ENCODE assay signal across 12 cellular contexts in genomic region chr21:15742052-15742451, GRCh38. TPM values are rescaled to one million over a fixed set of nuclear protein-coding genes. Genes with fewer than 3 reads are reported as not detected.
DNase-seq lines count a peak whose midpoint lies in the region; ATAC-seq, FAIRE-seq and TF ChIP-seq lines count a peak whose summit lies in the region.
"Had no signal": no experiment of that assay in that cellular context is flagged by ENCODE, and none has a peak within 500 bp of the region (broad histone marks: within the 10 kb centered on the region; RNA-seq: fewer than 3 reads in every experiment).

No MANE protein-coding gene starts in this region.

- H3K27ac ChIP-seq in keratinocyte (ENCODE audit: control insufficient read depth, insufficient read depth, low read length) (no peak overlapping the region), brain microvascular endothelial cell (no peak overlapping the region)

- H3K9me3 Mint-ChIP-seq in CD14-positive monocyte (no peaks in the 10 kb centered on the region), WTC11 (peaks cover 13% of the 10 kb centered on the region)

- no peaks in the 10 kb centered on the region for H3K9me3 ChIP-seq in keratinocyte (ENCODE audit: control insufficient read depth, low read depth, low read length)

- CTCF ChIA-PET in WTC11 (lab: Charles Lee): no interaction called here

- intact Hi-C loops in CD14-positive monocyte (cut with micrococcal nuclease): no loop called here

- H3K36me3 ChIP-seq in keratinocyte (ENCODE audit: control insufficient read depth in 2 of 2, extremely low read depth in 1 of 2, insufficient read depth in 2 of 2, low read length in 2 of 2) (peaks cover 0 to 1% of the 10 kb centered on the region in 2 experiments), brain microvascular endothelial cell (replicated peaks) (no peaks in the 10 kb centered on the region)

- FAIRE-seq in keratinocyte (lab: Jason Lieb, UNC): peak; percentile 5

- TF ChIP-seq CTCF in CD14-positive monocyte (IDR thresholded peaks at IDR 0.05): no peak
- no peak for TF ChIP-seq CTCF in WTC11 (IDR thresholded peaks at IDR 0.05)
- TF ChIP-seq CTCF in keratinocyte (optimal IDR thresholded peaks at IDR 0.05 in 1 of 3, IDR thresholded peaks at IDR 0.05 in 1 of 3, conservative IDR thresholded peaks at IDR 0.05 in 1 of 3; ENCODE audit: extremely low read depth in 1 of 3, insufficient read depth in 2 of 3, low read length in 3 of 3): no peak
- no peak for TF ChIP-seq CTCF in brain microvascular endothelial cell (IDR thresholded peaks at IDR 0.05; ENCODE audit: low read depth, low read length, missing control alignments)

- H3K4me2 ChIP-seq in keratinocyte (ENCODE audit: control insufficient read depth, extremely low read depth, insufficient read depth, low read depth, low read length): no peak overlapping the region

- H2AFZ ChIP-seq in keratinocyte (ENCODE audit: control insufficient read depth, low read length): no peak overlapping the region

- in situ Hi-C loops in brain microvascular endothelial cell (cut with HindIII; ENCODE audit: low pct_ligation_motif_present, low sequenced_read_pairs): no loop called here
- in situ Hi-C loops in G401 (cut with HindIII; ENCODE audit: low sequenced_read_pairs): no loop called here

- H3K4me3 ChIP-seq in keratinocyte (ENCODE audit: control insufficient read depth in 2 of 3, extremely low read depth in 1 of 3, insufficient read depth in 2 of 3, low read depth in 1 of 3, low read length in 3 of 3) (no peak overlapping the region), brain microvascular endothelial cell (ENCODE audit: low read depth, low read length) (no peak overlapping the region)

- H3K27ac Mint-ChIP-seq in CD14-positive monocyte: peak overlapping the region; percentile 52 to 88 (median 85)
- peak overlapping the region; percentile 52 for H3K27ac Mint-ChIP-seq in WTC11

- H3K4me1 Mint-ChIP-seq in CD14-positive monocyte (peaks cover 65% of the 10 kb centered on the region), WTC11 (peaks cover 83% of the 10 kb centered on the region)

- H3K79me2 ChIP-seq in keratinocyte (ENCODE audit: control insufficient read depth, insufficient read depth, low read length): peaks cover 85% of the 10 kb centered on the region

- peaks cover 10% of the 10 kb centered on the region for H3K9me1 ChIP-seq in keratinocyte (ENCODE audit: control insufficient read depth, extremely low read depth, insufficient read depth, low read length)

- H3K4me3 Mint-ChIP-seq in CD14-positive monocyte: no peak overlapping the region
- H3K4me3 Mint-ChIP-seq in WTC11: no peak overlapping the region

- H3K4me1 ChIP-seq in keratinocyte (ENCODE audit: control insufficient read depth, extremely low read depth, insufficient read depth, low read length): peaks cover 20% of the 10 kb centered on the region

- H3K36me3 Mint-ChIP-seq in CD14-positive monocyte (peaks cover 15 to 30% of the 10 kb centered on the region in 2 donors), WTC11 (peaks cover 10% of the 10 kb centered on the region)

- peaks cover 0 to 2% (median 0%) of the 10 kb centered on the region in 3 donors for H3K27me3 Mint-ChIP-seq in CD14-positive monocyte (ENCODE audit: low read depth in 3 of 3)
- no peaks in the 10 kb centered on the region for H3K27me3 Mint-ChIP-seq in WTC11 (ENCODE audit: low read depth)

- 0 out of 2 replicates have a peak, but pooled peaks have one; percentile 11 for ATAC-seq in WTC11

- H3K27me3 ChIP-seq in keratinocyte (ENCODE audit: control insufficient read depth, extremely low read depth, insufficient read depth, low read length) (no peaks in the 10 kb centered on the region), brain microvascular endothelial cell (replicated peaks) (no peaks in the 10 kb centered on the region)

- no peak overlapping the region for H3K9ac ChIP-seq in keratinocyte (ENCODE audit: control insufficient read depth, extremely low read depth, insufficient read depth, low read length)

- H4K20me1 ChIP-seq in keratinocyte (ENCODE audit: control insufficient read depth, extremely low read depth, insufficient read depth, low read length): peaks cover 21% of the 10 kb centered on the region

- DNase-seq in CD14-positive monocyte (ENCODE audit: low spot score) (no peak), HuH-7 (ENCODE audit: low spot score) (peak; percentile 45), WTC11 (ENCODE audit: low spot score) (no peak), keratinocyte (ENCODE audit: low read depth, low spot score) (no peak), hippocampal formation (lab: John Stamatoyannopoulos, UW) (no peak), brain microvascular endothelial cell (no peak), G401 (ENCODE audit: low spot score) (no peak)
- DNase-seq in stimulated activated CD4-positive, alpha-beta T cell treated with anti-CD3 and anti-CD28 coated beads, Interleukin-2, amount 100 ng/mL, for 24 hours: no peak
- DNase-seq: amniotic stem cell; effector CD4-positive, alpha-beta T cell; stimulated activated naive CD4-positive, alpha-beta T cell treated with Interleukin-2 at 50 U/mL for 16 hours; T-helper 1 cell had no signal

- POLR2A ChIA-PET in WTC11 (lab: Charles Lee): interaction anchor here (0.6 kb wide), 1 partner anchor 9 kb away, joined by 3 read pairs; no protein-coding TSS in a partner anchor

- dilution Hi-C loops in keratinocyte (cut with MboI; ENCODE audit: extremely low pct_ligation_motif_present, low sequenced_read_pairs): no loop called here

TF ChIP-seq in WTC11, 78 proteins besides CTCF, POLR2A, EP300 and RAD21 (continues in another document):
- TF ChIP-seq ZNF512 (CRISPR knock-in tag; IDR thresholded peaks at IDR 0.05; ENCODE audit: borderline replicate concordance) (no peak), PRDM15 (CRISPR knock-in tag; IDR thresholded peaks at IDR 0.05) (no peak), GRHL2 (CRISPR knock-in tag; IDR thresholded peaks at IDR 0.05; ENCODE audit: insufficient replicate concordance, severe bottlenecking) (no peak), NFYB (CRISPR knock-in tag; conservative IDR thresholded peaks at IDR 0.05; ENCODE audit: low read depth) (no peak), ERG (CRISPR knock-in tag; IDR thresholded peaks at IDR 0.05) (no peak), ZNF232 (CRISPR knock-in tag; IDR thresholded peaks at IDR 0.05) (no peak), KAT7 (CRISPR knock-in tag; IDR thresholded peaks at IDR 0.05; ENCODE audit: borderline replicate concordance) (no peak)

RNA-seq across cellular contexts. Expression of gene USP25, which starts 12.3 kb away (rescaled TPM):
- polyA plus RNA-seq in CD14-positive monocyte (1 to 10 TPM; 7.2 to 9.6 TPM), keratinocyte (14.4 to 17.8 TPM (median 16.0 TPM) in 3 replicates)
- total RNA-seq in WTC11 (2021): 36.7 to 42.0 TPM (median 37.7 TPM) in 3 replicates
- 22.7 TPM for polyA plus RNA-seq in keratinocyte (2011; ENCODE audit: low read depth)
- 12.7 and 22.4 TPM in 2 replicates for polyA plus RNA-seq in keratinocyte (2011; cell fraction: cytosol; rRNA removed)
- 14.7 and 18.1 TPM in 2 replicates for polyA plus RNA-seq in keratinocyte (2011; cell fraction: nucleus; rRNA removed)
- polyA plus RNA-seq in keratinocyte (2012; ENCODE audit: low replicate concordance): 14.3 and 14.5 TPM in 2 replicates
- 8.4 to 55.9 TPM (median 40.1 TPM) in 3 replicates for polyA minus RNA-seq in keratinocyte
- 20.5 TPM for polyA minus RNA-seq in keratinocyte (2011; cell fraction: cytosol; rRNA and poly(A)+ RNA removed)
- polyA minus RNA-seq in keratinocyte (2011; cell fraction: nucleus; rRNA and poly(A)+ RNA removed): 31.8 and 65.9 TPM in 2 replicates
- total RNA-seq in G401 (2014; rRNA removed; shearing (Covaris generic)): 27.5 and 32.1 TPM in 2 replicates
